Comparison of ENCODE assay signal across 19 cellular contexts in genomic region chr18:8073167-8073566, GRCh38.
DNase-seq lines count a peak whose midpoint lies in the region; ATAC-seq, FAIRE-seq and TF ChIP-seq lines count a peak whose summit lies in the region.
"Had no signal": no experiment of that assay in that cellular context is flagged by ENCODE, and none has a peak within 500 bp of the region (broad histone marks: within the 10 kb centered on the region; RNA-seq: fewer than 3 reads in every experiment).

No MANE protein-coding gene starts in this region.

- H3K27ac ChIP-seq in HEK293 (ENCODE audit: extremely low read depth, low read depth, low read length) (no peak overlapping the region), GM12878 (ENCODE audit: control insufficient read depth, insufficient read depth) (no peak overlapping the region), mesenchymal stem cell (ENCODE audit: low read length, poor library complexity, severe bottlenecking) (no peak overlapping the region), WERI-Rb-1 (no peak overlapping the region)
- H3K27ac ChIP-seq: C4-2B had no signal

- H3K79me2 ChIP-seq in GM12878 (ENCODE audit: control insufficient read depth, insufficient read depth, low read length) = no peaks in the 10 kb centered on the region

- in situ Hi-C loops in GM12878 (cut with MboI) = no loop called here

- no peak overlapping the region for H2BK15ac ChIP-seq in mesenchymal stem cell (ENCODE audit: low read depth, poor library complexity, severe bottlenecking)

- DNase-seq in D721Med (ENCODE audit: insufficient read length, low spot score) (no peak), GM12878 (ENCODE audit: low read depth, low spot score) (no peak), mesenchymal stem cell (peak; percentile 28), NCI-H2029 (lab: John Stamatoyannopoulos, UW) (no peak), WERI-Rb-1 (no peak), NCI-H446 treated with DMSO at 0.1 percent for 48 hours (lab: John Stamatoyannopoulos, UW) (no peak)
- DNase-seq: AML-193; Caco-2; CD4-positive, alpha-beta T cell; DMS153; GDM1; GOT3; H7; Karpas-422; KBM-7 had no signal

- BruUV-seq in GM12878 (replicated peaks; lab: Mats Ljungman, UMichigan) = no TSS peak

- H3K27me3 ChIP-seq in GM12878 (replicated peaks in 1 of 2; ENCODE audit: control insufficient read depth in 2 of 2, insufficient read depth in 2 of 2, low read length in 1 of 2) = no peaks in the 10 kb centered on the region
- no peaks in the 10 kb centered on the region for H3K27me3 ChIP-seq in mesenchymal stem cell (ENCODE audit: control insufficient read depth in 1 of 2, insufficient read depth in 1 of 2, low read length in 2 of 2)
- no peaks in the 10 kb centered on the region for H3K27me3 ChIP-seq in WERI-Rb-1 (ENCODE audit: insufficient read depth, low read depth, severe bottlenecking)

- 1% methylated on average over 3 of the region's 3 CpGs for WGBS in GM12878 (ENCODE audit: insufficient coverage, insufficient replicate concordance, low lambda C conversion rate, missing lambda C conversion rate)
- WGBS in mesenchymal stem cell = 100% methylated on average over 1 of the region's 3 CpGs

- H2BK12ac ChIP-seq in mesenchymal stem cell (ENCODE audit: low read length in 2 of 2) = no peak overlapping the region

- H2AFZ ChIP-seq in GM12878 (ENCODE audit: control insufficient read depth, low read depth, low read length) (no peak overlapping the region), mesenchymal stem cell (ENCODE audit: low read depth, low read length) (no peak overlapping the region)

- H3K9me3 ChIP-seq in HEK293 (ENCODE audit: control insufficient read depth, insufficient read depth, low read depth, low read length) (no peaks in the 10 kb centered on the region), GM12878 (replicated peaks; ENCODE audit: control insufficient read depth, insufficient read depth, low read length) (no peaks in the 10 kb centered on the region), mesenchymal stem cell (ENCODE audit: control insufficient read depth, low read length) (no peaks in the 10 kb centered on the region), WERI-Rb-1 (ENCODE audit: severe bottlenecking) (no peaks in the 10 kb centered on the region)

- TF ChIP-seq RAD21 in GM12878 (IDR thresholded peaks at IDR 0.05; ENCODE audit: insufficient read depth, low read depth, low read length) = no peak

- no peak overlapping the region for H3K4me2 ChIP-seq in GM12878 (ENCODE audit: control insufficient read depth, insufficient read depth)
- H3K4me2 ChIP-seq in mesenchymal stem cell (ENCODE audit: low read length, poor library complexity, severe bottlenecking) = no peak overlapping the region

- CTCF ChIA-PET in HEK293 (lab: Yijun Ruan, JAX) = interaction anchor here (1.2 kb wide), 1 partner anchor 15 kb away, joined by 3 read pairs; no protein-coding TSS in a partner anchor
- CTCF ChIA-PET in GM12878 (lab: Yijun Ruan, JAX) = no interaction called here

- no peak for ATAC-seq in GM12878
- ATAC-seq: HCT116 had no signal

- H3K36me3 ChIP-seq in HEK293 (ENCODE audit: control insufficient read depth in 2 of 2, insufficient read depth in 1 of 2, low read length in 2 of 2) (no peaks in the 10 kb centered on the region), GM12878 (ENCODE audit: control insufficient read depth in 2 of 2, insufficient read depth in 2 of 2, low read length in 1 of 2) (no peaks in the 10 kb centered on the region), mesenchymal stem cell (ENCODE audit: control insufficient read depth in 1 of 2, insufficient read depth in 2 of 2, low read depth in 1 of 2, low read length in 2 of 2) (peaks cover 2 to 15% of the 10 kb centered on the region in 2 experiments), WERI-Rb-1 (no peaks in the 10 kb centered on the region)

- SMC1A ChIA-PET in GM12878 (lab: Charles Lee; ENCODE audit: uncharacterized antibody, unreplicated experiment) = no interaction called here

- H3K9ac ChIP-seq in GM12878 (ENCODE audit: control insufficient read depth, insufficient read depth, low read length) (no peak overlapping the region), mesenchymal stem cell (ENCODE audit: low read length) (no peak overlapping the region)

- no peak overlapping the region for H4K8ac ChIP-seq in mesenchymal stem cell (ENCODE audit: low read length)

- no peak for TF ChIP-seq POLR2A in GM12878 (IDR thresholded peaks at IDR 0.05; ENCODE audit: low read depth, low read length)

- peak; percentile 67 for FAIRE-seq in D721Med (lab: Jason Lieb, UNC)
- FAIRE-seq in GM12878 (lab: Jason Lieb, UNC) = no peak
- FAIRE-seq: A204.1 had no signal

- POLR2A ChIA-PET in HEK293 (lab: Yijun Ruan, JAX) = no interaction called here
- POLR2A ChIA-PET in GM12878 (lab: Charles Lee) = no interaction called here

- no peak overlapping the region for H2AK5ac ChIP-seq in mesenchymal stem cell (ENCODE audit: low read length, severe bottlenecking)

- no peak overlapping the region for H2BK120ac ChIP-seq in mesenchymal stem cell (ENCODE audit: low read depth, low read length)

- TF ChIP-seq CTCF in D721Med (IDR thresholded peaks at IDR 0.05; ENCODE audit: insufficient read depth, missing control alignments) (no peak), HEK293 (tag by site-specific recombination; IDR thresholded peaks at IDR 0.05) (no peak), GM12878 (IDR thresholded peaks at IDR 0.05 in 2 of 3, conservative IDR thresholded peaks at IDR 0.05 in 1 of 3; ENCODE audit: control insufficient read depth in 2 of 3, extremely low read depth in 1 of 3, insufficient read depth in 1 of 3, low read depth in 3 of 3, low read length in 3 of 3) (no peak), WERI-Rb-1 (IDR thresholded peaks at IDR 0.05; ENCODE audit: low read depth, low read length) (no peak)

- RAD21 ChIA-PET in GM12878 (lab: Charles Lee; ENCODE audit: unreplicated experiment) = no interaction called here

- H3K23ac ChIP-seq in mesenchymal stem cell (ENCODE audit: low read length in 2 of 2) = no peak overlapping the region

- H3K4me3 ChIP-seq in HEK293 (ENCODE audit: low read depth, low read length) (no peak overlapping the region), GM12878 (no peak overlapping the region), mesenchymal stem cell (ENCODE audit: insufficient read depth in 1 of 2, low read depth in 1 of 2, low read length in 2 of 2) (no peak overlapping the region), WERI-Rb-1 (ENCODE audit: low read depth, low read length) (no peak overlapping the region)

- H3K79me1 ChIP-seq in mesenchymal stem cell (replicated peaks; ENCODE audit: low read length, poor library complexity, severe bottlenecking) = peaks cover 15% of the 10 kb centered on the region

- H4K91ac ChIP-seq in mesenchymal stem cell (ENCODE audit: low read length) = no peak overlapping the region

- H4K20me1 ChIP-seq in GM12878 (ENCODE audit: control insufficient read depth, insufficient read depth) = no peaks in the 10 kb centered on the region

- no peak for TF ChIP-seq EP300 in GM12878 (IDR thresholded peaks at IDR 0.05; ENCODE audit: borderline replicate concordance in 1 of 2, control insufficient read depth in 1 of 2, low read depth in 2 of 2, low read length in 2 of 2)

- H3K4me1 ChIP-seq in HEK293 (ENCODE audit: control insufficient read depth, insufficient read depth, low read length) (0 out of 2 replicates have a peak, but pooled peaks cover 2% of the 10 kb centered on the region), GM12878 (ENCODE audit: control insufficient read depth, insufficient read depth, low read length) (no peaks in the 10 kb centered on the region), mesenchymal stem cell (ENCODE audit: control insufficient read depth, insufficient read depth, low read depth, low read length) (peaks cover 2% of the 10 kb centered on the region)
- H3K4me1 ChIP-seq: Caco-2 had no signal

- no peak overlapping the region for H2BK5ac ChIP-seq in mesenchymal stem cell (ENCODE audit: low read depth, low read length, poor library complexity, severe bottlenecking)

- intact Hi-C loops in GM12878 (cut with micrococcal nuclease; ENCODE audit: unreplicated experiment) = no loop called here

- no peak overlapping the region for H3K4ac ChIP-seq in mesenchymal stem cell (ENCODE audit: low read depth in 1 of 2, low read length in 2 of 2)

- H3K18ac ChIP-seq in mesenchymal stem cell (ENCODE audit: low read depth in 1 of 2, low read length in 2 of 2) = no peak overlapping the region

- no peak overlapping the region for H3K14ac ChIP-seq in mesenchymal stem cell (ENCODE audit: low read length in 2 of 2)

TF ChIP-seq in HEK293, 187 proteins besides CTCF, POLR2A, EP300 and RAD21 (continues in another document):
- TF ChIP-seq ZNF530 (tag by site-specific recombination; IDR thresholded peaks at IDR 0.05; ENCODE audit: low read depth) (no peak), ZNF416 (tag by site-specific recombination; IDR thresholded peaks at IDR 0.05) (no peak), SP2 (tag by site-specific recombination; IDR thresholded peaks at IDR 0.05) (no peak)
- TF ChIP-seq, protein P1, sequence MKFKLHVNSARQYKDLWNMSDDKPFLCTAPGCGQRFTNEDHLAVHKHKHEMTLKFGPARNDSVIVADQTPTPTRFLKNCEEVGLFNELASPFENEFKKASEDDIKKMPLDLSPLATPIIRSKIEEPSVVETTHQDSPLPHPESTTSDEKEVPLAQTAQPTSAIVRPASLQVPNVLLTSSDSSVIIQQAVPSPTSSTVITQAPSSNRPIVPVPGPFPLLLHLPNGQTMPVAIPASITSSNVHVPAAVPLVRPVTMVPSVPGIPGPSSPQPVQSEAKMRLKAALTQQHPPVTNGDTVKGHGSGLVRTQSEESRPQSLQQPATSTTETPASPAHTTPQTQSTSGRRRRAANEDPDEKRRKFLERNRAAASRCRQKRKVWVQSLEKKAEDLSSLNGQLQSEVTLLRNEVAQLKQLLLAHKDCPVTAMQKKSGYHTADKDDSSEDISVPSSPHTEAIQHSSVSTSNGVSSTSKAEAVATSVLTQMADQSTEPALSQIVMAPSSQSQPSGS (tag by site-specific recombination; IDR thresholded peaks at IDR 0.05; ENCODE audit: low read depth) = peak; percentile 83

TF ChIP-seq in GM12878, 131 proteins besides CTCF, POLR2A, EP300 and RAD21:
- no peak for TF ChIP-seq ETV6 (conservative IDR thresholded peaks at IDR 0.05 in 1 of 2, IDR thresholded peaks at IDR 0.05 in 1 of 2; ENCODE audit: borderline replicate concordance in 1 of 2, low read depth in 1 of 2)
- TF ChIP-seq ATF7 (IDR thresholded peaks at IDR 0.05; ENCODE audit: low read depth) = peak; percentile 72
TF ChIP-seq in GM12878: peak in this region for 1.
